Comparison of ENCODE assay signal across 27 cellular contexts in genomic region chr7:147079083-147079482, GRCh38.
"Had no signal": no experiment of that assay in that cellular context is flagged by ENCODE, and none has a peak within 500 bp of the region (broad histone marks: within the 10 kb centered on the region; RNA-seq: fewer than 3 reads in every experiment).

No MANE protein-coding gene starts in this region.

- H3K27me3 Mint-ChIP-seq: activated CD4-positive, alpha-beta T cell treated with anti-CD3 and anti-CD28 coated beads, Interleukin-2, amount 10 ng/mL, durations not matched to agents 7 days and 5 days; activated CD8-positive, alpha-beta T cell treated with anti-CD3 and anti-CD28 coated beads for 36 hours; activated T-helper 17 cell treated with anti-CD3 and anti-CD28 coated beads, Interleukin-2, amount 50 U/mL, for 72 hours; effector memory CD8-positive, alpha-beta T cell; naive B cell; stimulated activated naive CD8-positive, alpha-beta T cell treated with anti-CD3 and anti-CD28 coated beads, Interleukin-15, Interleukin-2, amounts not matched to agents 100 ng/mL and 50 ng/mL, for 24 hours; type B pancreatic cell had no signal

- ATAC-seq: activated CD8-positive, alpha-beta T cell treated with anti-CD3 and anti-CD28 coated beads for 36 hours; activated T-cell treated with anti-CD3 and anti-CD28 coated beads, Interleukin-2, amount 50 U/mL, for 4 hours; activated T-helper 17 cell treated with anti-CD3 and anti-CD28 coated beads, Interleukin-2, amount 50 U/mL, for 72 hours; effector memory CD8-positive, alpha-beta T cell; heart right ventricle; left ventricle myocardium superior; pancreas; sciatic nerve had no signal

- H3K4me3 ChIP-seq: heart right ventricle, pancreas, prostate gland, skin epidermis, vagina had no signal

- H3K27ac ChIP-seq: brain microvascular endothelial cell, heart right ventricle, pancreas, prostate gland, skin epidermis, vagina had no signal

- DNase-seq: activated CD4-positive, alpha-beta T cell treated with anti-CD3 and anti-CD28 coated beads for 1 hour; activated CD4-positive, alpha-beta T cell treated with anti-CD3 and anti-CD28 coated beads, Interleukin-2, amount 10 ng/mL, durations not matched to agents 7 days and 5 days; activated CD8-positive, alpha-beta T cell treated with anti-CD3 and anti-CD28 coated beads for 36 hours; activated gamma-delta T cell treated with Interleukin-2 at 50 U/mL for 16 hours; activated naive CD4-positive, alpha-beta T cell treated with anti-CD3 and anti-CD28 coated beads, Interleukin-2, amount 50 U/mL, for 16 hours; activated T-cell treated with anti-CD3 and anti-CD28 coated beads, Interleukin-2, amount 50 U/mL, for 4 hours; amniotic stem cell; brain microvascular endothelial cell; cortex of kidney; effector memory CD8-positive, alpha-beta T cell; heart right ventricle; left ventricle myocardium superior; naive B cell; nephron progenitor cell; pancreas; retina; stimulated activated CD4-positive, alpha-beta T cell treated with anti-CD3 and anti-CD28 coated beads, Interleukin-12 subunit alpha, Interleukin-12 subunit beta, amount 100 ng/mL, for 4 hours; stimulated activated CD4-positive, alpha-beta T cell treated with anti-CD3 and anti-CD28 coated beads, Interleukin-4, amount 100 ng/mL, for 1 hour; T-helper 9 cell had no signal

- H3K36me3 ChIP-seq: brain microvascular endothelial cell, heart right ventricle, pancreas, prostate gland, vagina had no signal

- H3K27me3 ChIP-seq: brain microvascular endothelial cell, heart right ventricle, pancreas, vagina had no signal

- H3K27ac Mint-ChIP-seq: activated CD4-positive, alpha-beta T cell treated with anti-CD3 and anti-CD28 coated beads, Interleukin-2, amount 10 ng/mL, durations not matched to agents 7 days and 5 days; activated CD8-positive, alpha-beta T cell treated with anti-CD3 and anti-CD28 coated beads for 36 hours; activated T-helper 17 cell treated with anti-CD3 and anti-CD28 coated beads, Interleukin-2, amount 50 U/mL, for 72 hours; effector memory CD8-positive, alpha-beta T cell; naive B cell; nephron progenitor cell; stimulated activated naive CD8-positive, alpha-beta T cell treated with anti-CD3 and anti-CD28 coated beads, Interleukin-15, Interleukin-2, amounts not matched to agents 100 ng/mL and 50 ng/mL, for 24 hours; T-helper 1 cell treated with Interleukin-12 subunit alpha and Interleukin-12 subunit beta and Interleukin-4 antibody, amounts not matched to agents 30 μg/mL and 1 μg/mL, for 36 hours; type B pancreatic cell had no signal

- H3K4me1 Mint-ChIP-seq: activated CD4-positive, alpha-beta T cell treated with anti-CD3 and anti-CD28 coated beads, Interleukin-2, amount 10 ng/mL, durations not matched to agents 7 days and 5 days; activated T-helper 17 cell treated with anti-CD3 and anti-CD28 coated beads, Interleukin-2, amount 50 U/mL, for 72 hours; naive B cell; nephron progenitor cell had no signal

- H3K36me3 Mint-ChIP-seq: naive B cell, type B pancreatic cell had no signal

- H3K4me3 Mint-ChIP-seq: activated CD4-positive, alpha-beta T cell treated with anti-CD3 and anti-CD28 coated beads, Interleukin-2, amount 10 ng/mL, durations not matched to agents 7 days and 5 days; activated CD8-positive, alpha-beta T cell treated with anti-CD3 and anti-CD28 coated beads for 36 hours; activated T-cell treated with anti-CD3 and anti-CD28 coated beads, Interleukin-2, amount 50 U/mL, for 4 hours; activated T-helper 17 cell treated with anti-CD3 and anti-CD28 coated beads, Interleukin-2, amount 50 U/mL, for 72 hours; effector memory CD8-positive, alpha-beta T cell; naive B cell; nephron progenitor cell; stimulated activated naive CD8-positive, alpha-beta T cell treated with anti-CD3 and anti-CD28 coated beads, Interleukin-15, Interleukin-2, amounts not matched to agents 100 ng/mL and 50 ng/mL, for 24 hours; T-helper 1 cell treated with Interleukin-12 subunit alpha and Interleukin-12 subunit beta and Interleukin-4 antibody, amounts not matched to agents 30 μg/mL and 1 μg/mL, for 36 hours; type B pancreatic cell had no signal

- H3K4me1 ChIP-seq: heart right ventricle, prostate gland, vagina had no signal

- H3K9me3 ChIP-seq: pancreas, prostate gland, vagina had no signal

- H3K9me3 Mint-ChIP-seq: activated CD4-positive, alpha-beta T cell treated with anti-CD3 and anti-CD28 coated beads, Interleukin-2, amount 10 ng/mL, durations not matched to agents 7 days and 5 days; nephron progenitor cell; type B pancreatic cell had no signal
